Comparison of ENCODE assay signal across 8 cellular contexts in genomic region chr7:1531979-1532455, GRCh38. TPM values are rescaled to one million over a fixed set of nuclear protein-coding genes. Genes with fewer than 3 reads are reported as not detected.
DNase-seq lines count a peak whose midpoint lies in the region; ATAC-seq and TF ChIP-seq lines count a peak whose summit lies in the region.

No MANE protein-coding gene starts in this region.

- no peaks in the 10 kb centered on the region for H3K9me3 ChIP-seq in heart right ventricle
- no peaks in the 10 kb centered on the region for H3K9me3 ChIP-seq in mucosa of descending colon

- H3K36me3 Mint-ChIP-seq in brain, result no peaks in the 10 kb centered on the region

- peak overlapping the region; percentile 69 to 100 (median 98) for H3K27ac ChIP-seq in heart right ventricle

- TF ChIP-seq CTCF in heart right ventricle (IDR thresholded peaks at IDR 0.05) (no peak), brain (conservative IDR thresholded peaks at IDR 0.05) (no peak), mucosa of descending colon (IDR thresholded peaks at IDR 0.05) (no peak)

- H3K27ac Mint-ChIP-seq in brain, result peak overlapping the region in 4 of 5 experiments; percentile 60 to 91 (median 86)

- H3K36me3 ChIP-seq in heart right ventricle, result peaks cover 0 to 16% (median 0%) of the 10 kb centered on the region in 9 donors
- no peaks in the 10 kb centered on the region for H3K36me3 ChIP-seq in mucosa of descending colon (ENCODE audit: low read depth)

- no peaks in the 10 kb centered on the region for H3K27me3 ChIP-seq in heart right ventricle

- peak; percentile 30 to 35 for DNase-seq in heart right ventricle
- DNase-seq in left ventricle myocardium superior, result no peak
- peak in 2 of 3 donors; percentile 56 to 70 for DNase-seq in mucosa of descending colon
- DNase-seq in COR-L47 (lab: John Stamatoyannopoulos, UW), result no peak
- DNase-seq in activated CD4-positive, CD25-positive, alpha-beta regulatory T cell (lab: John Stamatoyannopoulos, UW), result no peak

- H3K4me3 Mint-ChIP-seq in brain, result peak overlapping the region; percentile 83 to 95 (median 85)

- WGBS in heart right ventricle, 2 donors, result 40 to 54% methylated on average over 10 of the region's 10 CpGs

- intact Hi-C loops in heart right ventricle (cut with DNase I), result loop anchor here in 2 of 10 donors (2.0 to 5.0 kb wide), 3 partner anchors 17 to 40 kb away; partner anchors contain the start of gene PSMG3 (in 1 of the 2)
- intact Hi-C loops in left ventricle myocardium superior (cut with micrococcal nuclease), result no loop called here
- intact Hi-C loops in mucosa of descending colon (cut with DNase I, micrococcal nuclease), result no loop called here

- ATAC-seq in heart right ventricle (no peak), left ventricle myocardium superior (no peak), mucosa of descending colon (peak; percentile 2), GM19397 (IDR thresholded peaks at IDR 0.05; ENCODE audit: unreplicated experiment) (no peak), HG02759 (IDR thresholded peaks at IDR 0.05; ENCODE audit: unreplicated experiment) (no peak)

- H3K9me3 Mint-ChIP-seq in brain, result no peaks in the 10 kb centered on the region

- peak overlapping the region in 9 of 10 donors; percentile 60 to 73 (median 66) for H3K4me3 ChIP-seq in heart right ventricle
- peak overlapping the region; percentile 70 for H3K4me3 ChIP-seq in mucosa of descending colon

- peaks cover 35% of the 10 kb centered on the region for H3K4me1 Mint-ChIP-seq in brain

- peaks cover 16 to 63% (median 55%) of the 10 kb centered on the region in 9 donors for H3K4me1 ChIP-seq in heart right ventricle
- peaks cover 36% of the 10 kb centered on the region for H3K4me1 ChIP-seq in mucosa of descending colon (ENCODE audit: low read depth)

- H3K27me3 Mint-ChIP-seq in brain, result peaks cover 6% of the 10 kb centered on the region

RNA-seq across cellular contexts. Expression of gene MAFK, which starts 1.5 kb away (rescaled TPM):
- total RNA-seq in heart right ventricle, result 100 to 1,000 TPM in 5 of 10 donors, 10 to 100 TPM in 5; 58.6 to 180 (median 106) TPM
- polyA plus RNA-seq in heart right ventricle, result 100 to 1,000 TPM in 1 of 2 donors, 10 to 100 TPM in 1; 82.1 to 102 TPM
- total RNA-seq in left ventricle myocardium superior, result 47.2 TPM
- 17.9 TPM for polyA plus RNA-seq in brain (ENCODE audit: insufficient read depth, low read depth, low replicate concordance)
- total RNA-seq in mucosa of descending colon, result 10 to 100 TPM; 43.6 to 66.2 (median 52.2) TPM

RNA-seq across cellular contexts. Expression of gene TMEM184A, which starts 24.0 kb away (rescaled TPM):
- total RNA-seq in heart right ventricle (under 1 TPM; 0.09 to 0.85 (median 0.51) TPM), left ventricle myocardium superior (0.22 TPM), mucosa of descending colon (10 to 100 TPM; 36.7 to 87.9 (median 66.0) TPM)
- polyA plus RNA-seq in heart right ventricle (1 to 10 TPM in 1 of 2 donors, under 1 TPM in 1; 0.45 to 1.2 TPM), brain (ENCODE audit: insufficient read depth, low read depth, low replicate concordance) (4.3 TPM)

RNA-seq across cellular contexts. Expression of gene INTS1, which starts 27.8 kb away (rescaled TPM):
- total RNA-seq in heart right ventricle (10 to 100 TPM; 41.5 to 59.4 (median 45.4) TPM), left ventricle myocardium superior (32.0 TPM), mucosa of descending colon (10 to 100 TPM; 79.6 to 94.3 (median 88.0) TPM)
- polyA plus RNA-seq in heart right ventricle (10 to 100 TPM; 42.4 to 58.0 TPM), brain (ENCODE audit: insufficient read depth, low read depth, low replicate concordance) (102 TPM)

RNA-seq across cellular contexts. Expression of gene PSMG3, which starts 37.8 kb away (rescaled TPM):
- total RNA-seq in heart right ventricle (10 to 100 TPM in 8 of 10 donors, 1 to 10 TPM in 2; 7.3 to 14.1 (median 11.1) TPM), left ventricle myocardium superior (11.8 TPM), mucosa of descending colon (10 to 100 TPM; 22.6 to 26.0 (median 22.9) TPM)
- polyA plus RNA-seq in heart right ventricle (10 to 100 TPM; 44.6 to 45.7 TPM), brain (ENCODE audit: insufficient read depth, low read depth, low replicate concordance) (68.4 TPM)

Comparison
In these comparisons a context has a peak if more than half of its experiments do, and no peak if none do; other contexts are left out.
1. DNase-seq: peak in heart right ventricle (2 of 2) and mucosa of descending colon (2 of 3); none in left ventricle myocardium superior (single experiment), COR-L47 (single experiment) and activated CD4-positive, CD25-positive, alpha-beta regulatory T cell (0 of 4).
2. RNA of gene TMEM184A, which starts 24.0 kb away (total RNA-seq): 36.7 to 87.9 TPM in mucosa of descending colon; 0.09 to 0.85 TPM in heart right ventricle and 0.22 TPM in left ventricle myocardium superior (single experiment); every median in the first group is over 10 times any median in the second.